ENCODE assay signal across 21 cellular contexts in the genomic region with DNA sequence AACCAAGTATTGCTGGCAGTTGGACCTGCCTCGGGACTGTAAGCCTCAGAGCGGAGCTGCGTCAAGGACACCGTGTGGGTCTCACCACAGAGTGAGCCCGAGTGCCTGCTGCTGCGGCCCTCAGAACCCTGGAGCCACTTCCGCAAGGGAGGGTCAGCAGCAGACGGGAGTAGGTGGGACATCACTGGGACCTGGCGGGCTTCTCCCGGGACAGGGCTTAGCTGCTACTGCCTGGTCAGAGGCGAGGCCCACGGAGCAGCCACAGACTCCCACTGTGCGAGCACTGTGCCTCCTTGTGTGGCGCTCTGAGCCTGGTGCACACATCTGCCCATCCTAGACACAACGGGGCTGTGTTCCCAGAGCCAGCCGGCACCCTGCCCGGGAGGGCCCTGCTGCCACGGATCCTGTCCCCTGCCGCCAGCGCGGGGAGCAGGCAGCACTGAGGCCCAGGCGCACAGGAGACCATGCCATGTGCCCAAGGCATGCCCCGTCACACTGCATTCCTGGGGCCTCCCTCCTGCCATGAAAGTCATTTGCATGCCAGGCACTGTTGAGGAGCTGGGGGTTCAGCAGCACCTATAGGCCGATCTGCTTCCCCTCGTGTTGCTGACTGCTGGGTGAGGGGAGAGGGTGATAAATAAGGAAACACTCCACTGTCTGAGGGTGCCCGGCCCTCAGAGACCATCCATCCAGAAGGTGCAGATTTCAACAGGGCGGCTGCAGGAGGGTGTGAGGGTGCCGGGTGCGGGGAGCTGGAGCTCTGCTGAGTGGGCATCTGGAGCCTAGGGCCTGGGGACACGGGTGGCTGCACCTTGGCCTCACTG. TPM values are rescaled to one million over a fixed set of nuclear protein-coding genes. Genes with fewer than 3 reads are reported as not detected.
DNase-seq lines count a peak whose midpoint lies in the region; ATAC-seq and TF ChIP-seq lines count a peak whose summit lies in the region.
"Had no signal": no experiment of that assay in that cellular context is flagged by ENCODE, and none has a peak within 500 bp of the region (broad histone marks: within the 10 kb centered on the region; RNA-seq: fewer than 3 reads in every experiment).

No MANE protein-coding gene starts in this region.

- H3K36me3 ChIP-seq in RWPE2 (ENCODE audit: low read depth), result no peaks in the 10 kb centered on the region

- no peaks in the 10 kb centered on the region for H3K27me3 ChIP-seq in RWPE2 (ENCODE audit: insufficient read depth, poor library complexity, severe bottlenecking)
- H3K27me3 ChIP-seq: left lung had no signal

- intact Hi-C loops in CD14-positive monocyte (cut with micrococcal nuclease), result no loop called here
- intact Hi-C loops in posterior cingulate gyrus (cut with DNase I), result no loop called here

- H3K36me3 Mint-ChIP-seq in CD14-positive monocyte, result no peaks in the 10 kb centered on the region
- no peaks in the 10 kb centered on the region for H3K36me3 Mint-ChIP-seq in effector memory CD8-positive, alpha-beta T cell (ENCODE audit: insufficient read depth)
- H3K36me3 Mint-ChIP-seq: activated naive CD4-positive, alpha-beta T cell treated with anti-CD3 and anti-CD28 coated beads, Interleukin-2, amount 10 ng/mL, durations not matched to agents 7 days and 5 days had no signal

- H3K4me3 Mint-ChIP-seq in CD14-positive monocyte, result no peak overlapping the region
- no peak overlapping the region for H3K4me3 Mint-ChIP-seq in effector memory CD8-positive, alpha-beta T cell
- H3K4me3 Mint-ChIP-seq: activated naive CD4-positive, alpha-beta T cell treated with anti-CD3 and anti-CD28 coated beads, Interleukin-2, amount 10 ng/mL, durations not matched to agents 7 days and 5 days; B cell; central memory CD8-positive, alpha-beta T cell had no signal

- TF ChIP-seq CTCF in CD14-positive monocyte (IDR thresholded peaks at IDR 0.05) (no peak), RWPE2 (IDR thresholded peaks at IDR 0.05; ENCODE audit: poor library complexity, severe bottlenecking) (no peak), GM10266 (IDR thresholded peaks at IDR 0.05; ENCODE audit: control insufficient read depth, insufficient read depth, low read depth, missing control alignments) (no peak)

- DNase-seq in CD14-positive monocyte (ENCODE audit: low spot score) (peak; percentile 36), RWPE2 (ENCODE audit: low spot score) (peak; percentile 55), hypothalamus (lab: John Stamatoyannopoulos, UW) (peak; percentile 40 to 99 (median 90)), posterior cingulate gyrus (peak; percentile 89 to 99 (median 94)), GM10266 (ENCODE audit: extremely low spot score) (no peak), cerebellar cortex (ENCODE audit: low spot score) (no peak)
- DNase-seq in effector CD4-positive, alpha-beta T cell, result no peak
- no peak for DNase-seq in effector memory CD8-positive, alpha-beta T cell
- DNase-seq: activated CD8-positive, alpha-beta memory T cell treated with anti-CD3 and anti-CD28 coated beads, Interleukin-2, amount 50 U/mL, for 48 hours; activated naive CD4-positive, alpha-beta T cell treated with anti-CD3 and anti-CD28 coated beads, Interleukin-2, amount 10 ng/mL, durations not matched to agents 7 days and 5 days; glutamatergic neuron; left lung; NCI-H1092 treated with DMSO at 0.1 percent for 48 hours; PC-3; small intestine had no signal

- H3K27me3 Mint-ChIP-seq in CD14-positive monocyte (ENCODE audit: low read depth in 3 of 3), result peaks cover 0 to 5% (median 1%) of the 10 kb centered on the region in 3 donors
- H3K27me3 Mint-ChIP-seq in effector memory CD8-positive, alpha-beta T cell, result no peaks in the 10 kb centered on the region
- H3K27me3 Mint-ChIP-seq: activated naive CD4-positive, alpha-beta T cell treated with anti-CD3 and anti-CD28 coated beads, Interleukin-2, amount 10 ng/mL, durations not matched to agents 7 days and 5 days; B cell; central memory CD8-positive, alpha-beta T cell had no signal

- H3K4me1 Mint-ChIP-seq in CD14-positive monocyte, result no peaks in the 10 kb centered on the region
- peaks cover 11 to 16% of the 10 kb centered on the region in 2 donors for H3K4me1 Mint-ChIP-seq in effector memory CD8-positive, alpha-beta T cell (ENCODE audit: low read depth in 2 of 2)

- H3K4me1 ChIP-seq in RWPE2 (ENCODE audit: insufficient read depth, poor library complexity, severe bottlenecking), result peaks cover 15% of the 10 kb centered on the region

- no peak overlapping the region for H3K27ac ChIP-seq in RWPE2 (ENCODE audit: poor library complexity, severe bottlenecking)
- H3K27ac ChIP-seq: epithelial cell of prostate, left lung had no signal

- no peak overlapping the region for H3K4me3 ChIP-seq in RWPE2 (ENCODE audit: severe bottlenecking)
- H3K4me3 ChIP-seq: K562, left lung had no signal

- ATAC-seq in RWPE2 (ENCODE audit: low read depth), result no peak
- ATAC-seq in effector memory CD8-positive, alpha-beta T cell (replicated peaks), result no peak
- ATAC-seq: activated CD4-positive, CD25-positive, alpha-beta regulatory T cell treated with anti-CD3 and anti-CD28 coated beads, Interleukin-2, amount 50 U/mL, for 24 hours; HCT116; K562; left lung; PC-3 had no signal

- no peaks in the 10 kb centered on the region for H3K9me3 Mint-ChIP-seq in CD14-positive monocyte
- H3K9me3 Mint-ChIP-seq in effector memory CD8-positive, alpha-beta T cell, result no peaks in the 10 kb centered on the region
- H3K9me3 Mint-ChIP-seq: activated naive CD4-positive, alpha-beta T cell treated with anti-CD3 and anti-CD28 coated beads, Interleukin-2, amount 10 ng/mL, durations not matched to agents 7 days and 5 days; central memory CD8-positive, alpha-beta T cell had no signal

- H3K27ac Mint-ChIP-seq in CD14-positive monocyte, result no peak overlapping the region
- H3K27ac Mint-ChIP-seq in effector memory CD8-positive, alpha-beta T cell, result no peak overlapping the region
- H3K27ac Mint-ChIP-seq: activated naive CD4-positive, alpha-beta T cell treated with anti-CD3 and anti-CD28 coated beads, Interleukin-2, amount 10 ng/mL, durations not matched to agents 7 days and 5 days; B cell had no signal

- no peaks in the 10 kb centered on the region for H3K9me3 ChIP-seq in RWPE2 (ENCODE audit: severe bottlenecking)
- H3K9me3 ChIP-seq: left lung had no signal

RNA-seq across cellular contexts. Expression of a gene that starts 10.0 kb away (rescaled TPM):
- under 1 TPM in 1 of 2 donors, not detected in 1; 0.09 TPM for polyA plus RNA-seq in CD14-positive monocyte

RNA-seq across cellular contexts. Expression of a gene that starts 50.7 kb away (rescaled TPM):
- polyA plus RNA-seq in CD14-positive monocyte, result 10 to 100 TPM; 12.3 to 16.4 TPM

Comparison
In these comparisons a context has a peak if more than half of its experiments do, and no peak if none do; other contexts are left out.
1. DNase-seq: peak in CD14-positive monocyte (single experiment), RWPE2 (single experiment), hypothalamus (51 of 51) and posterior cingulate gyrus (10 of 10); none in effector CD4-positive, alpha-beta T cell (single experiment), effector memory CD8-positive, alpha-beta T cell (0 of 3), GM10266 (single experiment) and cerebellar cortex (single experiment).